20 cellular contexts compared by ENCODE assay signal in genomic region chr14:68270342-68270741, GRCh38.
DNase-seq lines count a peak whose midpoint lies in the region; ATAC-seq and TF ChIP-seq lines count a peak whose summit lies in the region.
"Had no signal": no experiment of that assay in that cellular context is flagged by ENCODE, and none has a peak within 500 bp of the region (broad histone marks: within the 10 kb centered on the region; RNA-seq: fewer than 3 reads in every experiment).

No MANE protein-coding gene starts in this region.

- no peaks in the 10 kb centered on the region for H4K20me1 ChIP-seq in PC-3 (ENCODE audit: low read length)

- peak overlapping the region; percentile 1 to 68 (median 48) for H3K27ac ChIP-seq in upper lobe of left lung
- no peak overlapping the region for H3K27ac ChIP-seq in PC-3 (ENCODE audit: low read length)
- no peak overlapping the region for H3K27ac ChIP-seq in RWPE1
- H3K27ac ChIP-seq: parathyroid adenoma had no signal

- H3K27me3 ChIP-seq in upper lobe of left lung (no peaks in the 10 kb centered on the region), PC-3 (ENCODE audit: low read length) (no peaks in the 10 kb centered on the region)

- no peaks in the 10 kb centered on the region for H3K36me3 ChIP-seq in mucosa of descending colon (ENCODE audit: low read depth)
- H3K36me3 ChIP-seq in upper lobe of left lung: no peaks in the 10 kb centered on the region
- no peaks in the 10 kb centered on the region for H3K36me3 ChIP-seq in PC-3 (ENCODE audit: low read depth, low read length)

- POLR2A ChIA-PET in PC-3 (lab: Charles Lee; ENCODE audit: unreplicated experiment) (interaction anchor here (0.5 kb wide), 1 partner anchor 251 kb away, joined by 3 read pairs; no protein-coding TSS in a partner anchor), RWPE1 (lab: Yijun Ruan, JAX; ENCODE audit: low non-redundant PET) (no interaction called here)

- H3K4me3 Mint-ChIP-seq in dendritic cell treated with granulocyte-macrophage colony-stimulating factor and Interleukin-4, amounts not matched to agents 40 ng/mL and 50 ng/mL, for 4 days: no peak overlapping the region
- H3K4me3 Mint-ChIP-seq: CD14-positive monocyte had no signal

- no peak for DNase-seq in Right ventricle myocardium superior
- DNase-seq in cardiac septum (ENCODE audit: low spot score): no peak
- DNase-seq in mucosa of descending colon: no peak
- no peak for DNase-seq in upper lobe of left lung
- no peak for DNase-seq in PC-3
- DNase-seq in RWPE1 (ENCODE audit: low spot score): no peak
- DNase-seq: DMS53, Kasumi-1, NCI-H1105 treated with DMSO at 0.1 percent for 48 hours, NCI-H2171, NCI-H774, small intestine, T-helper 1 cell, trophoblast cell had no signal

- H3K4me1 Mint-ChIP-seq in dendritic cell treated with granulocyte-macrophage colony-stimulating factor and Interleukin-4, amounts not matched to agents 40 ng/mL and 50 ng/mL, for 4 days (ENCODE audit: low read depth): peaks cover 64% of the 10 kb centered on the region

- H3K9me3 ChIP-seq in mucosa of descending colon (no peaks in the 10 kb centered on the region), upper lobe of left lung (no peaks in the 10 kb centered on the region), PC-3 (ENCODE audit: low read length) (no peaks in the 10 kb centered on the region)

- peaks cover 10% of the 10 kb centered on the region for H3K36me3 Mint-ChIP-seq in dendritic cell treated with granulocyte-macrophage colony-stimulating factor and Interleukin-4, amounts not matched to agents 40 ng/mL and 50 ng/mL, for 4 days (ENCODE audit: low read depth)

- no TSS peak for BruUV-seq in PC-3 (replicated peaks; lab: Mats Ljungman, UMichigan)

- H3K4me1 ChIP-seq in mucosa of descending colon (ENCODE audit: low read depth) (peaks cover 10% of the 10 kb centered on the region), upper lobe of left lung (peaks cover 15 to 26% (median 21%) of the 10 kb centered on the region in 4 donors), PC-3 (ENCODE audit: insufficient read depth, low read length) (peaks cover 8% of the 10 kb centered on the region)
- H3K4me1 ChIP-seq: parathyroid adenoma had no signal

- 73 to 87% methylated on average over 2 of the region's 2 CpGs for WGBS in upper lobe of left lung, 2 donors

- no peaks in the 10 kb centered on the region for H3F3A ChIP-seq in PC-3 (ENCODE audit: low read length, unreplicated experiment)

- H2AFZ ChIP-seq in PC-3 (ENCODE audit: low read length): no peak overlapping the region
- H2AFZ ChIP-seq: parathyroid adenoma had no signal

- H3K79me2 ChIP-seq in PC-3 (ENCODE audit: low read length): no peaks in the 10 kb centered on the region
- H3K79me2 ChIP-seq: parathyroid adenoma had no signal

- TF ChIP-seq CTCF in mucosa of descending colon (IDR thresholded peaks at IDR 0.05) (no peak), upper lobe of left lung (IDR thresholded peaks at IDR 0.05) (no peak), PC-3 (conservative IDR thresholded peaks at IDR 0.05; ENCODE audit: low read depth, low read length) (no peak), RWPE1 (conservative IDR thresholded peaks at IDR 0.05; ENCODE audit: low read depth) (no peak)

- H3K9me2 ChIP-seq in PC-3 (replicated peaks; ENCODE audit: low read length): no peaks in the 10 kb centered on the region

- TF ChIP-seq POLR2A in upper lobe of left lung (IDR thresholded peaks at IDR 0.05): no peak

- no peaks in the 10 kb centered on the region for H3K27me3 Mint-ChIP-seq in dendritic cell treated with granulocyte-macrophage colony-stimulating factor and Interleukin-4, amounts not matched to agents 40 ng/mL and 50 ng/mL, for 4 days
- H3K27me3 Mint-ChIP-seq: activated T-helper 17 cell treated with anti-CD3 and anti-CD28 coated beads, Interleukin-2, amount 50 U/mL, for 72 hours had no signal

- intact Hi-C loops in Right ventricle myocardium superior (cut with DNase I): no loop called here
- intact Hi-C loops in cardiac septum (cut with DNase I): no loop called here
- intact Hi-C loops in dendritic cell treated with granulocyte-macrophage colony-stimulating factor and Interleukin-4, amounts not matched to agents 40 ng/mL and 50 ng/mL, for 4 days (cut with micrococcal nuclease): no loop called here
- intact Hi-C loops in mucosa of descending colon (cut with DNase I, micrococcal nuclease): no loop called here
- intact Hi-C loops in PC-3 (cut with micrococcal nuclease): no loop called here

- H3K4me3 ChIP-seq in mucosa of descending colon (no peak overlapping the region), upper lobe of left lung (no peak overlapping the region), PC-3 (ENCODE audit: low read length) (no peak overlapping the region)

- ATAC-seq in Right ventricle myocardium superior (ENCODE audit: poor library complexity): peak; percentile 21
- ATAC-seq in mucosa of descending colon: peak; percentile 66
- no peak for ATAC-seq in upper lobe of left lung (ENCODE audit: low FRiP score in 2 of 2)
- no peak for ATAC-seq in PC-3
- no peak for ATAC-seq in HG03280 (IDR thresholded peaks at IDR 0.05; ENCODE audit: unreplicated experiment)
- ATAC-seq: activated T-helper 17 cell treated with anti-CD3 and anti-CD28 coated beads, Interleukin-2, amount 50 U/mL, for 72 hours; HCT116 had no signal

- TF ChIP-seq EP300 in upper lobe of left lung (IDR thresholded peaks at IDR 0.05): no peak

- no peak overlapping the region for H3K4me2 ChIP-seq in PC-3 (ENCODE audit: low read length)

- H3K9me3 Mint-ChIP-seq in dendritic cell treated with granulocyte-macrophage colony-stimulating factor and Interleukin-4, amounts not matched to agents 40 ng/mL and 50 ng/mL, for 4 days: no peaks in the 10 kb centered on the region
- H3K9me3 Mint-ChIP-seq: activated T-helper 17 cell treated with anti-CD3 and anti-CD28 coated beads, Interleukin-2, amount 50 U/mL, for 72 hours had no signal

- H3K27ac Mint-ChIP-seq in dendritic cell treated with granulocyte-macrophage colony-stimulating factor and Interleukin-4, amounts not matched to agents 40 ng/mL and 50 ng/mL, for 4 days: peak overlapping the region; percentile 95

- no peak overlapping the region for H3K9ac ChIP-seq in PC-3 (ENCODE audit: low read length)
- H3K9ac ChIP-seq: parathyroid adenoma had no signal

- CTCF ChIA-PET in PC-3 (lab: Charles Lee) (no interaction called here), RWPE1 (lab: Yijun Ruan, JAX) (interaction anchor here (0.6 kb wide), 2 partner anchors 40 to 352 kb away, joined by 3 read pairs; no protein-coding TSS in a partner anchor)

Comparison
In these comparisons a context has a peak if more than half of its experiments do, and no peak if none do; other contexts are left out.
1. ATAC-seq: peak in Right ventricle myocardium superior (single experiment) and mucosa of descending colon (single experiment); none in upper lobe of left lung (0 of 2), PC-3 (single experiment) and HG03280 (single experiment).
2. H3K27ac ChIP-seq: peak in upper lobe of left lung (4 of 4); none in PC-3 (single experiment) and RWPE1 (single experiment).